Comparison of ENCODE assay signal across 1 cellular context in the genomic region with DNA sequence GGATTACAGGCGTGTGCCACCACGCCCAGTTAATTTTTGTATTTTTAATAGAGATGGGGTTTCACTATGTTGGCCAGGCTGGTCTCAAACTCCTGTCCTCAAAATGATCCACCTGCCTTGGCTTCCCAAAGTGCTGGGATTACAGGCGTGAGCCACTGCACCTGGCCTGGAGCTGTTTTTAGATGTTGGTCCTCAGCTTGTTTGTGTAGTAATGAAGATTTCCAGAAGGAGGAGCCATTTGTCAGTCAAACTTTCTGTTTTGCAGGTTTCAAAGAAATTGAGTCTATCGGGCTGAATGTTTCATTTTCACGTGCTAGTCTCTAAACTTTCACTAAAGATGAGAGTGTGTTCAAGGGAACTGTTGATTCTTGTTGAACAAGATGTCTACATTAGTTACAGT.
TF ChIP-seq lines count a peak whose summit lies in the region.

No MANE protein-coding gene starts in this region.

TF ChIP-seq in K562, 482 proteins besides CTCF, POLR2A, EP300 and RAD21:
- TF ChIP-seq, protein P1, sequence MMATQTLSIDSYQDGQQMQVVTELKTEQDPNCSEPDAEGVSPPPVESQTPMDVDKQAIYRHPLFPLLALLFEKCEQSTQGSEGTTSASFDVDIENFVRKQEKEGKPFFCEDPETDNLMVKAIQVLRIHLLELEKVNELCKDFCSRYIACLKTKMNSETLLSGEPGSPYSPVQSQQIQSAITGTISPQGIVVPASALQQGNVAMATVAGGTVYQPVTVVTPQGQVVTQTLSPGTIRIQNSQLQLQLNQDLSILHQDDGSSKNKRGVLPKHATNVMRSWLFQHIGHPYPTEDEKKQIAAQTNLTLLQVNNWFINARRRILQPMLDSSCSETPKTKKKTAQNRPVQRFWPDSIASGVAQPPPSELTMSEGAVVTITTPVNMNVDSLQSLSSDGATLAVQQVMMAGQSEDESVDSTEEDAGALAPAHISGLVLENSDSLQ (IDR thresholded peaks at IDR 0.05), result 0 out of 2 replicates have a peak, but pooled peaks have one; percentile 6
- peak; percentile 58; the same call in 1 of the 2 replicates for TF ChIP-seq SMC3 (conservative IDR thresholded peaks at IDR 0.05; ENCODE audit: insufficient read depth, low read depth, low read length)
- TF ChIP-seq, protein P2, sequence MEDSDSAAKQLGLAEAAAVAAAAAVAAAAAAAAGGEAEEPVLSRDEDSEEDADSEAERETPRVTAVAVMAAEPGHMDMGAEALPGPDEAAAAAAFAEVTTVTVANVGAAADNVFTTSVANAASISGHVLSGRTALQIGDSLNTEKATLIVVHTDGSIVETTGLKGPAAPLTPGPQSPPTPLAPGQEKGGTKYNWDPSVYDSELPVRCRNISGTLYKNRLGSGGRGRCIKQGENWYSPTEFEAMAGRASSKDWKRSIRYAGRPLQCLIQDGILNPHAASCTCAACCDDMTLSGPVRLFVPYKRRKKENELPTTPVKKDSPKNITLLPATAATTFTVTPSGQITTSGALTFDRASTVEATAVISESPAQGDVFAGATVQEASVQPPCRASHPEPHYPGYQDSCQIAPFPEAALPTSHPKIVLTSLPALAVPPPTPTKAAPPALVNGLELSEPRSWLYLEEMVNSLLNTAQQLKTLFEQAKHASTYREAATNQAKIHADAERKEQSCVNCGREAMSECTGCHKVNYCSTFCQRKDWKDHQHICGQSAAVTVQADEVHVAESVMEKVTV (CRISPR knock-in tag; IDR thresholded peaks at IDR 0.05), result peak; percentile 13; the same call in 1 of the 2 replicates
- TF ChIP-seq CGGBP1 (CRISPR knock-in tag; IDR thresholded peaks at IDR 0.05), result peak; percentile 42; the same call in 1 of the 2 replicates
